ENCODE assay signal across 1 cellular context in the genomic region with DNA sequence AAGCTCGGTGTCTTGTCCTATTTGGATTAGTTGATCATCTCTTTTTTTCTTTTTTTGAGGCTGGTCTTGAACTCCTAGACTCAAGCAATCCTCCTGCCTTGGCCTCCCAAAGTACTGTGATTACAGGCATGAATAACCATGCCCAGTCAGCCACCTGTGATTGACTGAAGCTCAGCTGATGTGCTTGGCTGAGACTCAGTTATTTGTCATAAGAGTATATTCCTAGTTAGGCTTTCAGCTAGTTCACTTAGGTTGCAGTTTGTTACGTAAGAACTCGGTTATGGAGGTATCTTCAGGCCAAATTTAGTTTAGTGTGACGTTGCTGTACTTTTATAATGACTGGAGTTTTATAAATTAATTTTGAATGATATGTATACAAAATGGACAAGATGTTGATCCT.
A peak's percentile ranks its signal among the peaks of the same experiment; 100 is the strongest.
TF ChIP-seq lines count a peak whose summit lies in the region.

No MANE protein-coding gene starts in this region.

TF ChIP-seq in HepG2, 621 proteins besides CTCF, POLR2A, EP300 and RAD21:
- TF ChIP-seq CEBPB (IDR thresholded peaks at IDR 0.05; ENCODE audit: borderline replicate concordance, low read depth, low read length): peak; percentile 8; the same call in 1 of the 2 replicates
- TF ChIP-seq NFE2 (CRISPR knock-in tag; IDR thresholded peaks at IDR 0.05): no peak
